ENCODE assay signal across 8 cellular contexts in genomic region chr2:235170536-235171510, GRCh38.
DNase-seq lines count a peak whose midpoint lies in the region; FAIRE-seq and TF ChIP-seq lines count a peak whose summit lies in the region.

No MANE protein-coding gene starts in this region.

- TF ChIP-seq CTCF in transverse colon (IDR thresholded peaks at IDR 0.05) (peak in 4 of 5 experiments; percentile 30 to 51 (median 42)), testis (IDR thresholded peaks at IDR 0.05) (no peak)

- no peaks in the 10 kb centered on the region for H3K9me3 ChIP-seq in transverse colon
- no peaks in the 10 kb centered on the region for H3K9me3 ChIP-seq in testis

- H3K36me3 ChIP-seq in transverse colon (no peaks in the 10 kb centered on the region), testis (ENCODE audit: low read depth, missing control alignments) (no peaks in the 10 kb centered on the region)

- H3K27me3 ChIP-seq in transverse colon (no peaks in the 10 kb centered on the region), testis (no peaks in the 10 kb centered on the region)

- peak; percentile 72 for FAIRE-seq in RCC 7860 (lab: Jason Lieb, UNC)

- H3K27ac ChIP-seq in transverse colon, result peak overlapping the region in 1 of 4 donors; percentile 22
- H3K27ac ChIP-seq in testis, result no peak overlapping the region

- peaks cover 0 to 22% (median 18%) of the 10 kb centered on the region in 4 donors for H3K4me1 ChIP-seq in transverse colon
- no peaks in the 10 kb centered on the region for H3K4me1 ChIP-seq in testis

- peak; percentile 5 to 54 for DNase-seq in NCI-H524 (lab: John Stamatoyannopoulos, UW)
- no peak for DNase-seq in NCI-H524 treated with DMSO at 0.1 percent for 48 hours (lab: John Stamatoyannopoulos, UW)
- DNase-seq in RCC 7860 (ENCODE audit: low spot score), result peak; percentile 89
- DNase-seq in foreskin melanocyte, result peak; percentile 55
- DNase-seq in transverse colon, result peak; percentile 35
- DNase-seq in testis, result no peak
- no peak for DNase-seq in activated CD4-positive, alpha-beta T cell treated with anti-CD3 and anti-CD28 coated beads for 1 hour
- DNase-seq in midbrain (lab: John Stamatoyannopoulos, UW), result no peak

- TF ChIP-seq EP300 in transverse colon (IDR thresholded peaks at IDR 0.05; ENCODE audit: low read depth), result no peak

- H3K4me3 ChIP-seq in transverse colon, result no peak overlapping the region
- H3K4me3 ChIP-seq in testis, result no peak overlapping the region

- intact Hi-C loops in transverse colon (cut with DNase I; ENCODE audit: low total_unique reads) (no loop called here), testis (cut with DNase I; ENCODE audit: low total_unique reads) (no loop called here)

- TF ChIP-seq POLR2A in transverse colon (IDR thresholded peaks at IDR 0.05), result no peak
- TF ChIP-seq POLR2A in testis (IDR thresholded peaks at IDR 0.05), result no peak

- WGBS in transverse colon (ENCODE audit: low coverage in 1 of 2), 2 donors, result 33 to 44% methylated on average over 2 to 8 of the region's 8 CpGs
- WGBS in testis, 2 donors, result 35 to 41% methylated on average over 8 of the region's 8 CpGs

- in situ Hi-C loops in transverse colon (cut with MboI; ENCODE audit: low pct_ligation_motif_present in 1 of 4, low pct_unique_long_range_greater_than_20kb in 1 of 4, low sequenced_read_pairs in 3 of 4), result no loop called here

Comparison
In these comparisons a context has a peak if more than half of its experiments do, and no peak if none do; other contexts are left out.
1. DNase-seq: peak in NCI-H524 (2 of 2), RCC 7860 (single experiment), foreskin melanocyte (single experiment) and transverse colon (single experiment); none in NCI-H524 treated with DMSO at 0.1 percent for 48 hours (single experiment), testis (single experiment), activated CD4-positive, alpha-beta T cell treated with anti-CD3 and anti-CD28 coated beads for 1 hour (single experiment) and midbrain (single experiment).
2. CTCF ChIP-seq: peak in transverse colon (4 of 5); none in testis (0 of 3).